Comparison of ENCODE assay signal across 39 cellular contexts in the genomic region with DNA sequence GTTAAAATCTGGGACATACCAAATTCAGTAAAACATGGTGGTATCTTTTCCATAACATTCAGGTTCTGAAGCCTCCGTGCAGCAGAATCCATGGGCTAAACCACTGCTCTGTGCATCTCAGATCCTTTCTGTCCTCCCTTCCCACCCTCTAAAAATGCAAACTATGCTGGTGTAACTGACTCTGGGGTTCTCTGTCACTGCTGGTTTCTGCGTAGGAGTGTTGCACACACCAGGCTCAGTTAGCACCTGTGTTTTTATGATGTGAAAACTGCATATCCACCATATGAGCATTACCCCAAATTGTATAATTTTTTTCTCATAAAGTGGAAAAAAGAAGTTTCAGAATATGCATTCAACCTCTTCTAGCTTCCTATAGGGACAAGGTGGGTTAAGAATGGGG. TPM values are rescaled to one million over a fixed set of nuclear protein-coding genes. Genes with fewer than 3 reads are reported as not detected.
"Had no signal": no experiment of that assay in that cellular context is flagged by ENCODE, and none has a peak within 500 bp of the region (broad histone marks: within the 10 kb centered on the region; RNA-seq: fewer than 3 reads in every experiment).

No MANE protein-coding gene starts in this region.

- DNase-seq: activated B cell treated with CpG ODN at 0.5 μM for 24 hours; activated CD4-positive, alpha-beta memory T cell treated with anti-CD3 and anti-CD28 coated beads, Interleukin-2, amount 10 ng/mL, durations not matched to agents 7 days and 5 days; activated CD4-positive, alpha-beta T cell treated with anti-CD3 and anti-CD28 coated beads, Interleukin-2, amount 10 ng/mL, durations not matched to agents 24 days and 14 days; activated CD4-positive, alpha-beta T cell treated with anti-CD3 and anti-CD28 coated beads, Interleukin-2, amount 50 U/mL, for 4 hours; activated CD8-positive, alpha-beta memory T cell treated with anti-CD3 and anti-CD28 coated beads, Interleukin-2, amount 50 U/mL, for 48 hours; activated gamma-delta T cell; activated naive CD4-positive, alpha-beta T cell; activated naive CD4-positive, alpha-beta T cell treated with anti-CD3 and anti-CD28 coated beads, Interleukin-2, amount 10 ng/mL, durations not matched to agents 7 days and 5 days; activated naive CD8-positive, alpha-beta T cell treated with anti-CD3 and anti-CD28 coated beads, Interleukin-2, amount 10 ng/mL, durations not matched to agents 7 days and 5 days; activated T-cell treated with anti-CD3 and anti-CD28 coated beads for 4 hours; activated T-cell treated with anti-CD3 and anti-CD28 coated beads, Interleukin-2, amount 50 U/mL, for 24 hours; activated T-cell treated with anti-CD3 and anti-CD28 coated beads, Interleukin-2, amount 50 U/mL, for 72 hours; central memory CD4-positive, alpha-beta T cell; cerebellar nuclear complex; colonic mucosa; effector CD8-positive, alpha-beta T cell; esophagus squamous epithelium; foreskin melanocyte; head of caudate nucleus; T-helper 1 cell; T-helper 17 cell; T1000; WERI-Rb-1 had no signal

- FAIRE-seq: endometrium, endothelial cell of umbilical vein had no signal

- ATAC-seq: activated CD4-positive, CD25-positive, alpha-beta regulatory T cell treated with anti-CD3 and anti-CD28 coated beads, Interleukin-2, amount 50 U/mL, for 24 hours; activated naive CD4-positive, alpha-beta T cell treated with anti-CD3 and anti-CD28 coated beads, Interleukin-2, amount 50 U/mL, for 72 hours; activated T-cell treated with anti-CD3 and anti-CD28 coated beads, Interleukin-2, amount 50 U/mL, for 72 hours; gastroesophageal sphincter; T-helper 17 cell had no signal

- H3K4me1 ChIP-seq: ascending aorta, breast epithelium, colonic mucosa, esophagus squamous epithelium, gastroesophageal sphincter had no signal

- H3K4me3 Mint-ChIP-seq: activated B cell treated with CpG ODN at 0.5 μM for 24 hours; activated CD4-positive, alpha-beta memory T cell treated with anti-CD3 and anti-CD28 coated beads, Interleukin-2, amount 10 ng/mL, durations not matched to agents 7 days and 5 days; activated CD4-positive, alpha-beta T cell treated with anti-CD3 and anti-CD28 coated beads, Interleukin-2, amount 10 ng/mL, durations not matched to agents 24 days and 14 days; activated naive CD4-positive, alpha-beta T cell treated with anti-CD3 and anti-CD28 coated beads, Interleukin-2, amount 10 ng/mL, durations not matched to agents 7 days and 5 days; activated naive CD8-positive, alpha-beta T cell treated with anti-CD3 and anti-CD28 coated beads, Interleukin-2, amount 10 ng/mL, durations not matched to agents 7 days and 5 days; activated T-cell treated with anti-CD3 and anti-CD28 coated beads, Interleukin-2, amount 50 U/mL, for 24 hours; activated T-cell treated with anti-CD3 and anti-CD28 coated beads, Interleukin-2, amount 50 U/mL, for 72 hours; brain; T-helper 17 cell; T-helper 2 cell treated with Interferon-gamma antibody and Interleukin-4, amounts not matched to agents 5 μg/mL and 100 μg/mL, for 36 hours had no signal

- H3K9me3 Mint-ChIP-seq: activated B cell treated with CpG ODN at 0.5 μM for 24 hours; activated CD4-positive, alpha-beta memory T cell treated with anti-CD3 and anti-CD28 coated beads, Interleukin-2, amount 10 ng/mL, durations not matched to agents 7 days and 5 days; activated naive CD4-positive, alpha-beta T cell treated with anti-CD3 and anti-CD28 coated beads, Interleukin-2, amount 10 ng/mL, durations not matched to agents 7 days and 5 days; activated naive CD4-positive, alpha-beta T cell treated with anti-CD3 and anti-CD28 coated beads, Interleukin-2, amount 50 U/mL, for 72 hours; activated naive CD8-positive, alpha-beta T cell treated with anti-CD3 and anti-CD28 coated beads, Interleukin-2, amount 10 ng/mL, durations not matched to agents 7 days and 5 days; activated T-cell treated with anti-CD3 and anti-CD28 coated beads, Interleukin-2, amount 50 U/mL, for 24 hours; activated T-cell treated with anti-CD3 and anti-CD28 coated beads, Interleukin-2, amount 50 U/mL, for 72 hours; brain; T-helper 2 cell treated with Interferon-gamma antibody and Interleukin-4, amounts not matched to agents 5 μg/mL and 100 μg/mL, for 36 hours had no signal

- H3K27ac ChIP-seq: ascending aorta, breast epithelium, cardiac muscle cell, colonic mucosa, epithelial cell of prostate, esophagus squamous epithelium, gastroesophageal sphincter, WERI-Rb-1 had no signal

- H3K4me3 ChIP-seq: ascending aorta, breast epithelium, cardiac muscle cell, colonic mucosa, esophagus squamous epithelium, gastroesophageal sphincter had no signal

- H3K27me3 Mint-ChIP-seq: activated CD4-positive, alpha-beta memory T cell treated with anti-CD3 and anti-CD28 coated beads, Interleukin-2, amount 10 ng/mL, durations not matched to agents 7 days and 5 days; activated CD4-positive, alpha-beta T cell treated with anti-CD3 and anti-CD28 coated beads, Interleukin-2, amount 10 ng/mL, durations not matched to agents 24 days and 14 days; activated T-cell treated with anti-CD3 and anti-CD28 coated beads, Interleukin-2, amount 50 U/mL, for 24 hours; brain; T-helper 17 cell had no signal

- H3K36me3 Mint-ChIP-seq: activated naive CD4-positive, alpha-beta T cell treated with anti-CD3 and anti-CD28 coated beads, Interleukin-2, amount 10 ng/mL, durations not matched to agents 7 days and 5 days; activated naive CD8-positive, alpha-beta T cell treated with anti-CD3 and anti-CD28 coated beads, Interleukin-2, amount 10 ng/mL, durations not matched to agents 7 days and 5 days; brain had no signal

- H3K27ac Mint-ChIP-seq: activated B cell treated with CpG ODN at 0.5 μM for 24 hours; activated CD4-positive, alpha-beta memory T cell treated with anti-CD3 and anti-CD28 coated beads, Interleukin-2, amount 10 ng/mL, durations not matched to agents 7 days and 5 days; activated CD4-positive, alpha-beta T cell treated with anti-CD3 and anti-CD28 coated beads, Interleukin-2, amount 10 ng/mL, durations not matched to agents 24 days and 14 days; activated naive CD4-positive, alpha-beta T cell treated with anti-CD3 and anti-CD28 coated beads, Interleukin-2, amount 10 ng/mL, durations not matched to agents 7 days and 5 days; activated naive CD4-positive, alpha-beta T cell treated with anti-CD3 and anti-CD28 coated beads, Interleukin-2, amount 50 U/mL, for 72 hours; activated naive CD8-positive, alpha-beta T cell treated with anti-CD3 and anti-CD28 coated beads, Interleukin-2, amount 10 ng/mL, durations not matched to agents 7 days and 5 days; activated T-cell treated with anti-CD3 and anti-CD28 coated beads, Interleukin-2, amount 50 U/mL, for 24 hours; activated T-cell treated with anti-CD3 and anti-CD28 coated beads, Interleukin-2, amount 50 U/mL, for 72 hours; brain; T-helper 17 cell; T-helper 2 cell treated with Interferon-gamma antibody and Interleukin-4, amounts not matched to agents 5 μg/mL and 100 μg/mL, for 36 hours had no signal

- H3K4me1 Mint-ChIP-seq: activated B cell treated with CpG ODN at 0.5 μM for 24 hours; activated naive CD4-positive, alpha-beta T cell treated with anti-CD3 and anti-CD28 coated beads, Interleukin-2, amount 10 ng/mL, durations not matched to agents 7 days and 5 days; activated naive CD8-positive, alpha-beta T cell treated with anti-CD3 and anti-CD28 coated beads, Interleukin-2, amount 10 ng/mL, durations not matched to agents 7 days and 5 days; brain had no signal

- H3K9me3 ChIP-seq: ascending aorta, breast epithelium, colonic mucosa, esophagus squamous epithelium, gastroesophageal sphincter had no signal

- H3K36me3 ChIP-seq: ascending aorta, breast epithelium, cardiac muscle cell, colonic mucosa, esophagus squamous epithelium, gastroesophageal sphincter, WERI-Rb-1 had no signal

- H3K27me3 ChIP-seq: ascending aorta, breast epithelium, cardiac muscle cell, colonic mucosa, esophagus squamous epithelium, gastroesophageal sphincter had no signal

RNA-seq across cellular contexts. Expression of a gene that starts 22.4 kb away (rescaled TPM):
- total RNA-seq: activated B cell treated with CpG ODN at 0.5 μM for 24 hours; activated naive CD8-positive, alpha-beta T cell treated with anti-CD3 and anti-CD28 coated beads, Interleukin-2, amount 10 ng/mL, durations not matched to agents 7 days and 5 days; ascending aorta; breast epithelium; cardiac muscle cell; colonic mucosa; dermis microvascular lymphatic vessel endothelial cell; endothelial cell of umbilical vein; fibroblast of lung; fibroblast of villous mesenchyme; glomerular endothelial cell had no signal
- polyA plus RNA-seq: cardiac muscle cell, endothelial cell of umbilical vein, esophagus, fibroblast of lung had no signal
